In the genomic region with DNA sequence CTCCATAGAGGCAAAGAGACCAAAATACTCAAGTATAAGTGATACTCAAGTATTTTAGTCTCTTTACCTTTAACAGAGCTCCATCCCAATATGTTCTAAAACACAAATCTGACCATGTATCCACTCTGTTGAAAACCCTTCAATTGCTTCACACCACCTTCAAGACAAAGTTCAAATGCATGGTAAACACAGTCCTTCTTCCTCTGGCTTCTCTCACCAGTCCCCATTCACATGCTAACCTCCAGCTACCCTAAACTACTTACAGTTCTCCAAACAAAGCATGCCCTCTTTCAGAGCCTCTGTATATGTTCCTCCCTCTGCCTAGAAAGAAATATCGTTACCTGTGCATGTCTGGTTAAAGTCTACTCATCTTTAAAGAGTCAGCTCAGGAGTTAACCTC, we compare ENCODE assay signal across 18 cellular contexts.
"Had no signal": no experiment of that assay in that cellular context is flagged by ENCODE, and none has a peak within 500 bp of the region (broad histone marks: within the 10 kb centered on the region; RNA-seq: fewer than 3 reads in every experiment).

No MANE protein-coding gene starts in this region.

- H3K27me3 Mint-ChIP-seq: activated naive CD4-positive, alpha-beta T cell treated with anti-CD3 and anti-CD28 coated beads, Interleukin-2, amount 50 U/mL, for 24 hours; stimulated activated memory B cell treated with anti-CD40 and anti-IgM and Interleukin-4, amounts not matched to agents 10 μg/mL and 1 μg/mL and 100 μg/mL, for 72 hours had no signal

- H3K9me3 ChIP-seq: ascending aorta, left lung, neutrophil, pancreas, thoracic aorta had no signal

- H3K9me3 Mint-ChIP-seq: activated naive CD4-positive, alpha-beta T cell treated with anti-CD3 and anti-CD28 coated beads, Interleukin-2, amount 50 U/mL, for 24 hours; activated T-cell treated with anti-CD3 and anti-CD28 coated beads, Interleukin-2, amount 50 U/mL, for 72 hours; natural killer cell; stimulated activated memory B cell treated with anti-CD40 and anti-IgM and Interleukin-4, amounts not matched to agents 10 μg/mL and 1 μg/mL and 100 μg/mL, for 72 hours had no signal

- H3K4me1 Mint-ChIP-seq: natural killer cell had no signal

- H3K4me3 ChIP-seq: ascending aorta, left lung, pancreas, thoracic aorta had no signal

- H3K36me3 ChIP-seq: thoracic aorta had no signal

- H3K4me3 Mint-ChIP-seq: activated naive CD4-positive, alpha-beta T cell treated with anti-CD3 and anti-CD28 coated beads, Interleukin-2, amount 50 U/mL, for 24 hours; activated T-cell treated with anti-CD3 and anti-CD28 coated beads, Interleukin-2, amount 50 U/mL, for 72 hours; natural killer cell; stimulated activated memory B cell treated with anti-CD40 and anti-IgM and Interleukin-4, amounts not matched to agents 10 μg/mL and 1 μg/mL and 100 μg/mL, for 72 hours had no signal

- DNase-seq: activated CD4-positive, alpha-beta T cell treated with anti-CD3 and anti-CD28 coated beads for 1 hour; activated CD8-positive, alpha-beta memory T cell treated with anti-CD3 and anti-CD28 coated beads for 24 hours; activated effector memory CD4-positive, alpha-beta T cell treated with anti-CD3 and anti-CD28 coated beads, Interleukin-2, amount 50 U/mL, for 16 hours; activated T-cell treated with anti-CD3 and anti-CD28 coated beads, Interleukin-2, amount 50 U/mL, for 72 hours; cerebellar nuclear complex; effector CD8-positive, alpha-beta T cell; left lung; mesendoderm; natural killer cell; pancreas; stimulated activated CD4-positive, alpha-beta T cell treated with anti-CD3 and anti-CD28 coated beads, Interleukin-4, amount 100 ng/mL, for 24 hours; T1000 had no signal

- H3K4me1 ChIP-seq: ascending aorta, left lung, pancreas had no signal

- H3K36me3 Mint-ChIP-seq: natural killer cell had no signal

- ATAC-seq: activated T-cell treated with anti-CD3 and anti-CD28 coated beads, Interleukin-2, amount 50 U/mL, for 72 hours; left lung; natural killer cell; pancreas; sciatic nerve; stimulated activated memory B cell treated with anti-CD40 and anti-IgM and Interleukin-4, amounts not matched to agents 10 μg/mL and 1 μg/mL and 100 μg/mL, for 72 hours had no signal

- H3K27me3 ChIP-seq: ascending aorta, left lung, neutrophil, pancreas had no signal

- H3K27ac ChIP-seq: ascending aorta, left lung, neutrophil, pancreas, thoracic aorta had no signal

- H3K27ac Mint-ChIP-seq: activated T-cell treated with anti-CD3 and anti-CD28 coated beads, Interleukin-2, amount 50 U/mL, for 72 hours; natural killer cell; stimulated activated memory B cell treated with anti-CD40 and anti-IgM and Interleukin-4, amounts not matched to agents 10 μg/mL and 1 μg/mL and 100 μg/mL, for 72 hours had no signal
